Comparison of ENCODE assay signal across 22 cellular contexts in genomic region chr15:28907338-28907961, GRCh38. TPM values are rescaled to one million over a fixed set of nuclear protein-coding genes. Genes with fewer than 3 reads are reported as not detected.
"Had no signal": no experiment of that assay in that cellular context is flagged by ENCODE, and none has a peak within 500 bp of the region (broad histone marks: within the 10 kb centered on the region; RNA-seq: fewer than 3 reads in every experiment).

No MANE protein-coding gene starts in this region.

- H3K9me3 Mint-ChIP-seq: activated T-cell treated with anti-CD3 and anti-CD28 coated beads, Interleukin-2, amount 50 U/mL, for 4 hours; stimulated activated naive CD8-positive, alpha-beta T cell treated with anti-CD3 and anti-CD28 coated beads, Interleukin-15, Interleukin-2, amounts not matched to agents 100 ng/mL and 50 ng/mL, for 24 hours had no signal

- H3K27me3 Mint-ChIP-seq: activated CD8-positive, alpha-beta memory T cell treated with anti-CD3 and anti-CD28 coated beads, Interleukin-2, amount 10 ng/mL, durations not matched to agents 7 days and 5 days; progenitor cell of endocrine pancreas; stimulated activated naive CD8-positive, alpha-beta T cell treated with anti-CD3 and anti-CD28 coated beads, Interleukin-15, Interleukin-2, amounts not matched to agents 100 ng/mL and 50 ng/mL, for 24 hours had no signal

- ATAC-seq: activated CD8-positive, alpha-beta memory T cell treated with anti-CD3 and anti-CD28 coated beads, Interleukin-2, amount 10 ng/mL, durations not matched to agents 7 days and 5 days; activated T-cell treated with anti-CD3 and anti-CD28 coated beads, Interleukin-2, amount 50 U/mL, for 4 hours; left lung; mucosa of descending colon; right cardiac atrium had no signal

- H3K4me3 ChIP-seq: coronary artery, esophagus squamous epithelium, left lung, mucosa of descending colon, smooth muscle cell, testis, upper lobe of left lung had no signal

- H3K27me3 ChIP-seq: esophagus squamous epithelium, testis, upper lobe of left lung had no signal

- H3K36me3 Mint-ChIP-seq: activated CD8-positive, alpha-beta memory T cell treated with anti-CD3 and anti-CD28 coated beads, Interleukin-2, amount 10 ng/mL, durations not matched to agents 7 days and 5 days had no signal

- H3K36me3 ChIP-seq: esophagus squamous epithelium, left lung, upper lobe of left lung had no signal

- DNase-seq: activated CD4-positive, alpha-beta T cell treated with anti-CD3 and anti-CD28 coated beads for 1 hour; activated CD4-positive, alpha-beta T cell treated with anti-CD3 and anti-CD28 coated beads, Interleukin-2, amount 50 U/mL, for 4 hours; activated CD8-positive, alpha-beta memory T cell treated with anti-CD3 and anti-CD28 coated beads, Interleukin-2, amount 10 ng/mL, durations not matched to agents 7 days and 5 days; activated gamma-delta T cell treated with Interleukin-2 at 50 U/mL for 16 hours; activated T-cell treated with anti-CD3 and anti-CD28 coated beads, Interleukin-2, amount 50 U/mL, for 4 hours; esophagus squamous epithelium; hippocampal formation; mucosa of descending colon; nephron progenitor cell; occipital lobe; right cardiac atrium; T-helper 9 cell; testis had no signal

- H3K4me3 Mint-ChIP-seq: activated CD8-positive, alpha-beta memory T cell treated with anti-CD3 and anti-CD28 coated beads, Interleukin-2, amount 10 ng/mL, durations not matched to agents 7 days and 5 days; activated T-cell treated with anti-CD3 and anti-CD28 coated beads, Interleukin-2, amount 50 U/mL, for 4 hours; nephron progenitor cell; stimulated activated naive CD8-positive, alpha-beta T cell treated with anti-CD3 and anti-CD28 coated beads, Interleukin-15, Interleukin-2, amounts not matched to agents 100 ng/mL and 50 ng/mL, for 24 hours had no signal

- H3K27ac Mint-ChIP-seq: activated CD8-positive, alpha-beta memory T cell treated with anti-CD3 and anti-CD28 coated beads, Interleukin-2, amount 10 ng/mL, durations not matched to agents 7 days and 5 days; nephron progenitor cell; progenitor cell of endocrine pancreas; stimulated activated naive CD8-positive, alpha-beta T cell treated with anti-CD3 and anti-CD28 coated beads, Interleukin-15, Interleukin-2, amounts not matched to agents 100 ng/mL and 50 ng/mL, for 24 hours had no signal

RNA-seq across cellular contexts. Expression of gene GOLGA6L7, which starts 59.0 kb away (rescaled TPM):
- total RNA-seq: activated CD8-positive, alpha-beta memory T cell treated with anti-CD3 and anti-CD28 coated beads, Interleukin-2, amount 10 ng/mL, durations not matched to agents 7 days and 5 days; activated T-cell treated with anti-CD3 and anti-CD28 coated beads, Interleukin-2, amount 50 U/mL, for 4 hours; endothelial cell of umbilical vein; esophagus squamous epithelium; fibroblast of villous mesenchyme; glomerular endothelial cell; left lung; mucosa of descending colon; occipital lobe; progenitor cell of endocrine pancreas; right cardiac atrium; smooth muscle cell; upper lobe of left lung had no signal
